In genomic region chr12:56041579-56042429, GRCh38 we compare ENCODE assay signal across 8 cellular contexts. TPM values are rescaled to one million over a fixed set of nuclear protein-coding genes. Genes with fewer than 3 reads are reported as not detected.
DNase-seq lines count a peak whose midpoint lies in the region; ATAC-seq, FAIRE-seq and TF ChIP-seq lines count a peak whose summit lies in the region.

RPS26 (plus strand) TSS chr12:56041918; CDS start chr12:56042167, 249 bp downstream.

- H2BK12ac ChIP-seq in H1 (ENCODE audit: low read depth, low read length) (peak within 1 kb of the TSS; percentile 62; the same call in 1 of the 2 replicates), mesenchymal stem cell (ENCODE audit: low read length in 2 of 2) (no peak within 1 kb of the TSS)

- H3K9me3 ChIP-seq in H1 (ENCODE audit: insufficient read depth in 2 of 2, low read depth in 1 of 2, low read length in 1 of 2) = no peaks in the 10 kb centered on the region
- no peaks in the 10 kb centered on the region for H3K9me3 ChIP-seq in mesenchymal stem cell (ENCODE audit: control insufficient read depth, low read length)

- peaks cover 3% of the 10 kb centered on the region; the same call in 1 of the 2 replicates for H3K79me1 ChIP-seq in H1 (ENCODE audit: low read depth, low read length)
- peaks cover 3% of the 10 kb centered on the region for H3K79me1 ChIP-seq in mesenchymal stem cell (replicated peaks; ENCODE audit: low read length, poor library complexity, severe bottlenecking)

- H3K23ac ChIP-seq in H1 (ENCODE audit: insufficient read length) = no peak within 1 kb of the TSS
- H3K23ac ChIP-seq in mesenchymal stem cell (ENCODE audit: low read length in 2 of 2) = peak within 1 kb of the TSS in 1 of 2 experiments; percentile 90

- peak within 1 kb of the TSS; percentile 91 to 96 (median 94) for H3K9ac ChIP-seq in H1 (replicated peaks in 1 of 4; ENCODE audit: extremely low read depth in 1 of 4, low read depth in 3 of 4, low read length in 3 of 4)
- peak within 1 kb of the TSS; percentile 99 for H3K9ac ChIP-seq in mesenchymal stem cell (ENCODE audit: low read length)

- CTCF ChIA-PET in H1 (lab: Charles Lee; ENCODE audit: partially characterized antibody) = interaction anchor here (1.0 to 5.1 kb wide), 6 partner anchors 12 to 61 kb away, joined by 3 to 54 read pairs (median 6); partner anchors contain the start of gene SUOX

- H4K8ac ChIP-seq in H1 (ENCODE audit: extremely low read depth, insufficient read depth, low read length) (peak within 1 kb of the TSS; percentile 93; the same call in 1 of the 2 replicates), mesenchymal stem cell (ENCODE audit: low read length) (peak within 1 kb of the TSS; percentile 66)

- TF ChIP-seq EP300 in H1 (IDR thresholded peaks at IDR 0.05; ENCODE audit: borderline replicate concordance in 1 of 2, low read depth in 2 of 2, low read length in 2 of 2) = no peak

- H3K4me3 ChIP-seq in H1 (ENCODE audit: extremely low read depth in 1 of 4, insufficient read depth in 2 of 4, low read depth in 3 of 4, low read length in 4 of 4) (peak within 1 kb of the TSS; percentile 73 to 95 (median 86)), mesenchymal stem cell (ENCODE audit: insufficient read depth in 1 of 2, low read depth in 1 of 2, low read length in 2 of 2) (peak within 1 kb of the TSS; percentile 85 to 88)

- H3K79me2 ChIP-seq in H1 (ENCODE audit: control insufficient read depth in 1 of 2, insufficient read depth in 2 of 2, low read length in 2 of 2) = peaks cover 6 to 19% of the 10 kb centered on the region in 2 experiments

- TF ChIP-seq CTCF in H1 (IDR thresholded peaks at IDR 0.05; ENCODE audit: control extremely low read depth in 1 of 3, insufficient read depth in 1 of 3, low read depth in 1 of 3, low read length in 3 of 3) = peak; percentile 43 to 56 (median 55)

- H4K5ac ChIP-seq in H1 (ENCODE audit: insufficient read length, low read depth, low read length) = peak within 1 kb of the TSS; percentile 97

- FAIRE-seq in HTR-8/SVneo (lab: Jason Lieb, UNC) (peak; percentile 91), H1 (lab: Jason Lieb, UNC) (peak; percentile 87)

- H3K27ac ChIP-seq in H1 (ENCODE audit: low read depth, low read length) (peak within 1 kb of the TSS; percentile 98), mesenchymal stem cell (ENCODE audit: low read length, poor library complexity, severe bottlenecking) (peak within 1 kb of the TSS; percentile 97)

- peak within 1 kb of the TSS; percentile 72 to 91 for H3K4me2 ChIP-seq in H1 (ENCODE audit: insufficient read depth in 1 of 2, low read depth in 2 of 2, low read length in 2 of 2)
- peak within 1 kb of the TSS; percentile 76 for H3K4me2 ChIP-seq in mesenchymal stem cell (ENCODE audit: low read length, poor library complexity, severe bottlenecking)

- H3K4me1 ChIP-seq in H1 (replicated peaks in 1 of 4; ENCODE audit: control insufficient read depth in 3 of 4, insufficient read depth in 4 of 4, low read length in 3 of 4) = peaks cover 0 to 12% (median 4%) of the 10 kb centered on the region in 4 experiments; a peak in 5 of 7 replicates
- H3K4me1 ChIP-seq in mesenchymal stem cell (ENCODE audit: control insufficient read depth, insufficient read depth, low read depth, low read length) = peaks cover 11% of the 10 kb centered on the region

- TF ChIP-seq RAD21 in H1 (IDR thresholded peaks at IDR 0.05 in 1 of 2, conservative IDR thresholded peaks at IDR 0.05 in 1 of 2; ENCODE audit: low read depth in 2 of 2, low read length in 2 of 2) = peak; percentile 63 to 69

- peak within 1 kb of the TSS; percentile 88 for H3K56ac ChIP-seq in H1 (replicated peaks; ENCODE audit: insufficient read length, low read depth, low read length)

- H3K27me3 ChIP-seq in H1 (replicated peaks in 1 of 4; ENCODE audit: control insufficient read depth in 3 of 4, extremely low read depth in 1 of 4, insufficient read depth in 3 of 4, low read length in 3 of 4) (no peaks in the 10 kb centered on the region), mesenchymal stem cell (ENCODE audit: control insufficient read depth in 1 of 2, insufficient read depth in 1 of 2, low read length in 2 of 2) (no peaks in the 10 kb centered on the region)

- peak; percentile 87 for ATAC-seq in GM21367 (IDR thresholded peaks at IDR 0.05; ENCODE audit: unreplicated experiment)

- peak within 1 kb of the TSS; percentile 95 for H2BK120ac ChIP-seq in H1 (replicated peaks; ENCODE audit: low read depth, low read length)
- H2BK120ac ChIP-seq in mesenchymal stem cell (ENCODE audit: low read depth, low read length) = peak within 1 kb of the TSS; percentile 96

- peak within 1 kb of the TSS; percentile 80 for H3K4ac ChIP-seq in H1 (replicated peaks; ENCODE audit: insufficient read length, low read depth, low read length)
- peak within 1 kb of the TSS; percentile 84 to 93 for H3K4ac ChIP-seq in mesenchymal stem cell (ENCODE audit: low read depth in 1 of 2, low read length in 2 of 2)

- H2AFZ ChIP-seq in H1 (ENCODE audit: low read length) (peak within 1 kb of the TSS; percentile 96), mesenchymal stem cell (ENCODE audit: low read depth, low read length) (no peak within 1 kb of the TSS)

- in situ Hi-C loops in Caki2 (cut with HindIII; ENCODE audit: low pct_unique_long_range_greater_than_20kb, low sequenced_read_pairs) = no loop called here

- peak within 1 kb of the TSS; percentile 90 for H4K91ac ChIP-seq in H1 (replicated peaks; ENCODE audit: insufficient read length, low read length)
- peak within 1 kb of the TSS; percentile 93 for H4K91ac ChIP-seq in mesenchymal stem cell (ENCODE audit: low read length)

- peak; percentile 98 to 99 for TF ChIP-seq POLR2A in H1 (IDR thresholded peaks at IDR 0.05; ENCODE audit: control extremely low read depth in 1 of 2, low read depth in 2 of 2, low read length in 2 of 2)

- no peak within 1 kb of the TSS; the same call in 1 of the 2 replicates for H2AK5ac ChIP-seq in H1 (ENCODE audit: low read depth, low read length)
- H2AK5ac ChIP-seq in mesenchymal stem cell (ENCODE audit: low read length, severe bottlenecking) = peak within 1 kb of the TSS; percentile 71

- H4K20me1 ChIP-seq in H1 (replicated peaks in 1 of 2; ENCODE audit: control insufficient read depth in 1 of 2, insufficient read depth in 2 of 2, low read length in 2 of 2) = peaks cover 0 to 4% of the 10 kb centered on the region in 2 experiments

- H2BK5ac ChIP-seq in H1 (ENCODE audit: low read depth, low read length) = peak within 1 kb of the TSS; percentile 98
- H2BK5ac ChIP-seq in mesenchymal stem cell (ENCODE audit: low read depth, low read length, poor library complexity, severe bottlenecking) = peak within 1 kb of the TSS; percentile 96

- DNase-seq in Caki2 (ENCODE audit: low read depth) (peak; percentile 100), HTR-8/SVneo (ENCODE audit: insufficient read length, low spot score) (peak; percentile 95), NOMO-1 treated with DMSO at 0.1 percent for 48 hours (lab: John Stamatoyannopoulos, UW; ENCODE audit: unreplicated experiment) (peak; percentile 99), H1 (ENCODE audit: low read depth in 1 of 2, low spot score in 2 of 2) (peak; percentile 89 to 99), mesenchymal stem cell (peak; percentile 100)
- peak; percentile 77 to 86 (median 81) for DNase-seq in activated CD8-positive, alpha-beta memory T cell treated with anti-CD3 and anti-CD28 coated beads for 48 hours (ENCODE audit: low read depth in 2 of 3, low spot score in 2 of 3)
- peak; percentile 81 for DNase-seq in stimulated activated CD8-positive, alpha-beta memory T cell treated with anti-CD3 and anti-CD28 coated beads, Interleukin-12 subunit alpha, Interleukin-12 subunit beta, amount 100 ng/mL, for 4 hours (ENCODE audit: low read depth)

- POLR2A ChIA-PET in H1 (lab: Charles Lee; ENCODE audit: partially characterized antibody) = interaction anchor here (0.5 to 5.2 kb wide), 13 partner anchors 9 to 293 kb away, joined by 3 to 46 read pairs (median 3); partner anchors contain the start of genes IKZF4, RPL41, SUOX and ZC3H10

- H2BK15ac ChIP-seq in H1 (ENCODE audit: low read length) (no peak within 1 kb of the TSS), mesenchymal stem cell (ENCODE audit: low read depth, poor library complexity, severe bottlenecking) (no peak within 1 kb of the TSS)

- 0 out of 2 replicates have a peak within 1 kb of the TSS, but pooled peaks have one; percentile 91 for H2BK20ac ChIP-seq in H1 (ENCODE audit: low read length)

- 1% methylated on average over 49 of the region's 50 CpGs; no CpG with 5 or more reads in 1 of the 2 experiments for WGBS in H1 (ENCODE audit: extremely low coverage in 1 of 2, insufficient coverage in 1 of 2, insufficient read length in 1 of 2, insufficient replicate concordance in 2 of 2, low coverage in 1 of 2, low lambda C conversion rate in 2 of 2, missing lambda C conversion rate in 1 of 2), 2 experiments
- under 1% methylated on average over 49 of the region's 50 CpGs for WGBS in mesenchymal stem cell

- peaks cover 7% of the 10 kb centered on the region for H3K23me2 ChIP-seq in H1 (ENCODE audit: low read depth, low read length)

- H3K14ac ChIP-seq in H1 (ENCODE audit: insufficient read length) (no peak within 1 kb of the TSS), mesenchymal stem cell (ENCODE audit: low read length in 2 of 2) (no peak within 1 kb of the TSS)

- H3K36me3 ChIP-seq in H1 (ENCODE audit: control insufficient read depth in 2 of 4, insufficient read depth in 4 of 4, low read length in 3 of 4) = peaks cover 13 to 30% (median 21%) of the 10 kb centered on the region in 4 experiments
- H3K36me3 ChIP-seq in mesenchymal stem cell (ENCODE audit: control insufficient read depth in 1 of 2, insufficient read depth in 2 of 2, low read depth in 1 of 2, low read length in 2 of 2) = peaks cover 27 to 52% of the 10 kb centered on the region in 2 experiments

- peak within 1 kb of the TSS; percentile 84 for H3K18ac ChIP-seq in H1 (ENCODE audit: extremely low read depth, low read length)
- H3K18ac ChIP-seq in mesenchymal stem cell (ENCODE audit: low read depth in 1 of 2, low read length in 2 of 2) = peak within 1 kb of the TSS in 1 of 2 experiments; percentile 100

TF ChIP-seq in H1, 55 proteins besides CTCF, POLR2A, EP300 and RAD21 (continues in another document):
- TF ChIP-seq SIRT6 (IDR thresholded peaks at IDR 0.05; ENCODE audit: low read length) = no peak

RNA-seq across cellular contexts. Expression of gene RPS26, which starts in this region (rescaled TPM):
- total RNA-seq in Caki2 (2014; rRNA removed; shearing (Covaris generic); ENCODE audit: low replicate concordance) = 1,254 and 1,317 TPM in 2 replicates
- 53.4 and 64.3 TPM in 2 replicates for total RNA-seq in H1 (2021; fragmentation: NEBNext Ultra II Directional; extraction: Animal tissue kit (Norgen Biotek cat#: 25700))
- polyA plus RNA-seq in H1 (2011; rRNA removed) = 1,236 and 1,922 TPM in 2 replicates
- polyA plus RNA-seq in H1 (2011; cell fraction: cytosol; rRNA removed) = 1,367 TPM
- 259 TPM for polyA plus RNA-seq in H1 (2011; cell fraction: nucleus; rRNA removed)
- polyA plus RNA-seq in H1 (2012, experiment 1 of 2) = 666 to 921 TPM (median 701 TPM) in 4 replicates
- 1,419 TPM for polyA plus RNA-seq in H1 (2012, experiment 2 of 2)
- polyA plus RNA-seq in H1 (2013, experiment 1 of 2) = 1,796 TPM
- 1,827 TPM for polyA plus RNA-seq in H1 (2013, experiment 2 of 2)
- polyA minus RNA-seq in H1 (2011; rRNA and poly(A)+ RNA removed) = 257 and 286 TPM in 2 replicates
- 72.8 TPM for polyA minus RNA-seq in H1 (2011; cell fraction: cytosol; rRNA and poly(A)+ RNA removed)
- polyA minus RNA-seq in H1 (2011; cell fraction: nucleus; rRNA and poly(A)+ RNA removed) = 102 TPM
- polyA plus RNA-seq in mesenchymal stem cell (2013, experiment 1 of 2) = 914 TPM
- 925 TPM for polyA plus RNA-seq in mesenchymal stem cell (2013, experiment 2 of 2)

Comparison
In these comparisons a context has a peak if more than half of its experiments do, and no peak if none do; other contexts are left out.
1. Peak in every context shown above with its lines: DNase-seq, ATAC-seq, H3K4me3 ChIP-seq and H3K27ac ChIP-seq.
2. RNA of gene RPS26 (total RNA-seq): 1,254 to 1,317 TPM in Caki2; 53.4 to 64.3 TPM in H1; every median in the first group is over 10 times any median in the second.